Comparison of ENCODE assay signal across 15 cellular contexts in genomic region chr11:26963764-26964163, GRCh38. TPM values are rescaled to one million over a fixed set of nuclear protein-coding genes. Genes with fewer than 3 reads are reported as not detected.
DNase-seq lines count a peak whose midpoint lies in the region; ATAC-seq and TF ChIP-seq lines count a peak whose summit lies in the region.
"Had no signal": no experiment of that assay in that cellular context is flagged by ENCODE, and none has a peak within 500 bp of the region (broad histone marks: within the 10 kb centered on the region; RNA-seq: fewer than 3 reads in every experiment).

No MANE protein-coding gene starts in this region.

- ATAC-seq in WTC11 (no peak), heart right ventricle (peak in 5 of 8 donors; percentile 30 to 78 (median 61)), omental fat pad (ENCODE audit: low FRiP score) (peak; percentile 80), HG02938 (IDR thresholded peaks at IDR 0.05; ENCODE audit: unreplicated experiment) (no peak)
- ATAC-seq: GM12878 had no signal

- intact Hi-C loops in Caco-2 (cut with micrococcal nuclease; ENCODE audit: unreplicated experiment) (no loop called here), heart right ventricle (cut with DNase I) (no loop called here)

- H3K36me3 Mint-ChIP-seq in Caco-2 (ENCODE audit: insufficient read depth, unreplicated experiment) (no peaks in the 10 kb centered on the region), WTC11 (no peaks in the 10 kb centered on the region), mesothelial cell of epicardium (no peaks in the 10 kb centered on the region)
- H3K36me3 Mint-ChIP-seq: CD14-positive monocyte had no signal

- no peak for TF ChIP-seq CTCF in Caco-2 (IDR thresholded peaks at IDR 0.05; ENCODE audit: insufficient read depth in 1 of 2, low read depth in 1 of 2, low read length in 1 of 2, severe bottlenecking in 1 of 2, unreplicated experiment in 1 of 2)
- TF ChIP-seq CTCF in WTC11 (IDR thresholded peaks at IDR 0.05) = no peak
- no peak for TF ChIP-seq CTCF in heart right ventricle (IDR thresholded peaks at IDR 0.05)
- TF ChIP-seq CTCF in omental fat pad (IDR thresholded peaks at IDR 0.05) = no peak
- TF ChIP-seq CTCF in mesothelial cell of epicardium (IDR thresholded peaks at IDR 0.05; ENCODE audit: unreplicated experiment) = no peak
- TF ChIP-seq CTCF in coronary artery (IDR thresholded peaks at IDR 0.05) = no peak

- H3K27me3 Mint-ChIP-seq in Caco-2 (ENCODE audit: insufficient read depth, unreplicated experiment) (no peaks in the 10 kb centered on the region), WTC11 (ENCODE audit: low read depth) (no peaks in the 10 kb centered on the region), mesothelial cell of epicardium (ENCODE audit: low read depth) (no peaks in the 10 kb centered on the region)

- WGBS in heart right ventricle, 2 donors = 68 to 80% methylated on average over 1 of the region's 1 CpG

- POLR2A ChIA-PET in Caco-2 (lab: Charles Lee) (no interaction called here), WTC11 (lab: Charles Lee) (no interaction called here)

- CTCF ChIA-PET in Caco-2 (lab: Charles Lee) (no interaction called here), WTC11 (lab: Charles Lee) (no interaction called here)

- H3K4me3 ChIP-seq in Caco-2 (ENCODE audit: low read depth, low read length) = no peak overlapping the region
- H3K4me3 ChIP-seq in heart right ventricle = no peak overlapping the region
- H3K4me3 ChIP-seq in coronary artery = no peak overlapping the region
- H3K4me3 ChIP-seq: GM12878, HAP-1 had no signal

- peak overlapping the region in 2 of 10 donors; percentile 10 to 45 for H3K27ac ChIP-seq in heart right ventricle
- H3K27ac ChIP-seq in coronary artery = no peak overlapping the region

- no peak for DNase-seq in Caco-2
- no peak for DNase-seq in WTC11 (ENCODE audit: low spot score)
- DNase-seq in heart right ventricle = no peak
- DNase-seq in omental fat pad (ENCODE audit: low spot score) = no peak
- DNase-seq in mesothelial cell of epicardium (ENCODE audit: low spot score in 2 of 2, unreplicated experiment in 2 of 2) = no peak
- no peak for DNase-seq in NOMO-1 treated with dmso at 0.1 percent for 144 hours (lab: John Stamatoyannopoulos, UW; ENCODE audit: unreplicated experiment)
- no peak for DNase-seq in coronary artery (ENCODE audit: low spot score)
- DNase-seq: NCI-H146, NCI-H2227 treated with DMSO at 0.1 percent for 48 hours, NCI-H526 had no signal

- no TSS peak for BruUV-seq in Caco-2 (replicated peaks; lab: Mats Ljungman, UMichigan)

- H3K4me3 Mint-ChIP-seq in Caco-2 (ENCODE audit: unreplicated experiment) (peak overlapping the region; percentile 88), WTC11 (peak overlapping the region; percentile 82), mesothelial cell of epicardium (no peak overlapping the region)
- H3K4me3 Mint-ChIP-seq: CD14-positive monocyte had no signal

- H3K9me3 ChIP-seq in Caco-2 (no peaks in the 10 kb centered on the region), heart right ventricle (no peaks in the 10 kb centered on the region)
- H3K9me3 ChIP-seq: HAP-1 had no signal

- no peak overlapping the region for H3K27ac Mint-ChIP-seq in Caco-2 (ENCODE audit: unreplicated experiment)
- no peak overlapping the region for H3K27ac Mint-ChIP-seq in WTC11
- H3K27ac Mint-ChIP-seq in mesothelial cell of epicardium = no peak overlapping the region
- H3K27ac Mint-ChIP-seq: CD14-positive monocyte had no signal

- H3K4me1 ChIP-seq in Caco-2 = no peaks in the 10 kb centered on the region
- H3K4me1 ChIP-seq in heart right ventricle = no peaks in the 10 kb centered on the region
- H3K4me1 ChIP-seq: HAP-1 had no signal

- H3K4me1 Mint-ChIP-seq in Caco-2 (ENCODE audit: low read depth, unreplicated experiment) (no peaks in the 10 kb centered on the region), WTC11 (peaks cover 18% of the 10 kb centered on the region), mesothelial cell of epicardium (no peaks in the 10 kb centered on the region)
- H3K4me1 Mint-ChIP-seq: CD14-positive monocyte had no signal

- H3K36me3 ChIP-seq in Caco-2 (ENCODE audit: control insufficient read depth, insufficient read depth, low read length) (no peaks in the 10 kb centered on the region), heart right ventricle (no peaks in the 10 kb centered on the region)
- H3K36me3 ChIP-seq: HAP-1 had no signal

- H3K27me3 ChIP-seq in Caco-2 (replicated peaks; ENCODE audit: control insufficient read depth, insufficient read depth, low read length) (no peaks in the 10 kb centered on the region), heart right ventricle (no peaks in the 10 kb centered on the region)

- no peaks in the 10 kb centered on the region for H3K9me3 Mint-ChIP-seq in Caco-2 (ENCODE audit: unreplicated experiment)
- H3K9me3 Mint-ChIP-seq in WTC11 = peaks cover 3% of the 10 kb centered on the region; the same call in 1 of the 2 replicates
- no peaks in the 10 kb centered on the region for H3K9me3 Mint-ChIP-seq in mesothelial cell of epicardium

TF ChIP-seq in WTC11, 78 proteins besides CTCF, POLR2A, EP300 and RAD21 (continues in another document):
- no peak for TF ChIP-seq ZNF425 (CRISPR knock-in tag; conservative IDR thresholded peaks at IDR 0.05)
- TF ChIP-seq ZNF263 (CRISPR knock-in tag; IDR thresholded peaks at IDR 0.05; ENCODE audit: low read depth) = no peak
- no peak for TF ChIP-seq ZNF396 (CRISPR knock-in tag; IDR thresholded peaks at IDR 0.05; ENCODE audit: borderline replicate concordance)
- TF ChIP-seq AR (CRISPR knock-in tag; IDR thresholded peaks at IDR 0.05) = no peak
- no peak for TF ChIP-seq ZNF232 (CRISPR knock-in tag; IDR thresholded peaks at IDR 0.05)
- no peak for TF ChIP-seq ZNF281 (CRISPR knock-in tag; IDR thresholded peaks at IDR 0.05)
- TF ChIP-seq JAZF1 (CRISPR knock-in tag; IDR thresholded peaks at IDR 0.05) = no peak

RNA-seq across cellular contexts. Expression of gene FIBIN, which starts 30.1 kb away (rescaled TPM):
- total RNA-seq in Caco-2 (2022) = 0.16 TPM in 1 of 2 replicates, not detected in the other
- 0.34 to 0.48 TPM (median 0.37 TPM) in 3 replicates for total RNA-seq in WTC11 (2021)
- total RNA-seq in heart right ventricle = 10 to 100 TPM in 1 of 10 donors, 1 to 10 TPM in 9; 3.5 to 13.8 (median 6.8) TPM
- 1 to 10 TPM; 5.1 TPM for polyA plus RNA-seq in heart right ventricle
- 10 to 100 TPM in 3 of 4 donors, 1 to 10 TPM in 1; 8.9 to 31.8 (median 24.8) TPM for total RNA-seq in omental fat pad
- total RNA-seq in mesothelial cell of epicardium = 7.0 to 9.3 TPM (median 8.9 TPM) in 3 replicates
- total RNA-seq: GM12878, HT1080 had no signal
- polyA plus RNA-seq: CD14-positive monocyte, GM12878 had no signal

Comparison
In these comparisons a context has a peak if more than half of its experiments do, and no peak if none do; other contexts are left out.
1. ATAC-seq: peak in heart right ventricle (5 of 8) and omental fat pad (single experiment); none in WTC11 (single experiment) and HG02938 (single experiment).